Comparison of ENCODE assay signal across 1 cellular context in the genomic region with DNA sequence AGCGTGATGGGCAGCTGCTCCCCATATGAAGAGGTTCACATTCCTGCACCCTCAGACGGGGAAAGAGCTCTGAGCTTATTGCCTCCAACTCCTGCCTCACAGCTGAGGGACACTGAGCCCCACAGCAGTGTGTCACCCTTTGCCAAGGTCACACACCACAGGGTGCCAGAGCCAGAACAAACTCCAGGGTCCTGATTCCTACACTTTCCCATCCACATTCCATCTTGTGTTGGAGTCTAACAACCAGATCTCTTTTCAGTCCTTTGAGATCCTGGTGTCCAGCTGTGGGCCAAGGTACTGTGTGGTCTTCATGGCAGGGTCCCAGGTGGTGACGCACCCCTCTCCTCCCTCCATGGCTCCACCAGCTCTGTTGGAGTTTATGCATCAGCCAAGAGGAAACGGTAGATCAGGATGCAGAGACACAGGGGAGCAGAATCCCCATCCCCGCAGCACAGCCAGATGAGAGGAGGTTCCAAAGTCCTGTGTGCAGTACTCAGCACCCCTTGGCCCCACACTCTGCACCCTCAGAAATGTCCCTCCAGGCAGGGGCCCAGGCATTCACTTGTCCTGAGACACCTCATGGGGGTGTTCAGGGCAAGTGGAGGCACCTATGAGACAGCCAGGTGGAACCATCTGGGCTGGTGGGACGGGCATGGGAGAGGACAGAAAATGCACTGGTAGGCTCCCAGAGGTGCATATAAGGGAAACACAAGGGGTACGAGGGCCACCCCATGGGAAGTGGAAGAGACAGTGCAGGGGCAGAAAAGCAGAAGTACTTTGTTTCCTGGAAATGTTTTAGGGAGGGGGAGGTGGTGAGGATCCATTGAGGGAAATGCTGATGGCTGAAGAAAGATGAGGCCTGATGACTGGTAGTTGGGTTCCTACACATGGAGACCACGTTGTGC.
A peak's percentile ranks its signal among the peaks of the same experiment; 100 is the strongest.
TF ChIP-seq lines count a peak whose summit lies in the region.

No MANE protein-coding gene starts in this region.

TF ChIP-seq in K562, 482 proteins besides CTCF, POLR2A, EP300 and RAD21 (continues in another document):
- TF ChIP-seq WHSC1 (IDR thresholded peaks at IDR 0.05; ENCODE audit: low read length): no peak
- TF ChIP-seq, protein P1, sequence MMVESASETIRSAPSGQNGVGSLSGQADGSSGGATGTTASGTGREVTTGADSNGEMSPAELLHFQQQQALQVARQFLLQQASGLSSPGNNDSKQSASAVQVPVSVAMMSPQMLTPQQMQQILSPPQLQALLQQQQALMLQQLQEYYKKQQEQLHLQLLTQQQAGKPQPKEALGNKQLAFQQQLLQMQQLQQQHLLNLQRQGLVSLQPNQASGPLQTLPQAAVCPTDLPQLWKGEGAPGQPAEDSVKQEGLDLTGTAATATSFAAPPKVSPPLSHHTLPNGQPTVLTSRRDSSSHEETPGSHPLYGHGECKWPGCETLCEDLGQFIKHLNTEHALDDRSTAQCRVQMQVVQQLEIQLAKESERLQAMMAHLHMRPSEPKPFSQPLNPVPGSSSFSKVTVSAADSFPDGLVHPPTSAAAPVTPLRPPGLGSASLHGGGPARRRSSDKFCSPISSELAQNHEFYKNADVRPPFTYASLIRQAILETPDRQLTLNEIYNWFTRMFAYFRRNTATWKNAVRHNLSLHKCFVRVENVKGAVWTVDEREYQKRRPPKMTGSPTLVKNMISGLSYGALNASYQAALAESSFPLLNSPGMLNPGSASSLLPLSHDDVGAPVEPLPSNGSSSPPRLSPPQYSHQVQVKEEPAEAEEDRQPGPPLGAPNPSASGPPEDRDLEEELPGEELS (CRISPR knock-in tag; IDR thresholded peaks at IDR 0.05; ENCODE audit: borderline replicate concordance): no peak
- TF ChIP-seq, protein P2, sequence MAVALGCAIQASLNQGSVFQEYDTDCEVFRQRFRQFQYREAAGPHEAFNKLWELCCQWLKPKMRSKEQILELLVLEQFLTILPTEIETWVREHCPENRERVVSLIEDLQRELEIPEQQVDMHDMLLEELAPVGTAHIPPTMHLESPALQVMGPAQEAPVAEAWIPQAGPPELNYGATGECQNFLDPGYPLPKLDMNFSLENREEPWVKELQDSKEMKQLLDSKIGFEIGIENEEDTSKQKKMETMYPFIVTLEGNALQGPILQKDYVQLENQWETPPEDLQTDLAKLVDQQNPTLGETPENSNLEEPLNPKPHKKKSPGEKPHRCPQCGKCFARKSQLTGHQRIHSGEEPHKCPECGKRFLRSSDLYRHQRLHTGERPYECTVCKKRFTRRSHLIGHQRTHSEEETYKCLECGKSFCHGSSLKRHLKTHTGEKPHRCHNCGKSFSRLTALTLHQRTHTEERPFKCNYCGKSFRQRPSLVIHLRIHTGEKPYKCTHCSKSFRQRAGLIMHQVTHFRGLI (CRISPR knock-in tag; IDR thresholded peaks at IDR 0.05): no peak
- TF ChIP-seq MYNN (IDR thresholded peaks at IDR 0.05): no peak
- TF ChIP-seq MYNN (CRISPR knock-in tag; IDR thresholded peaks at IDR 0.05): 0 out of 2 replicates have a peak, but pooled peaks have one; percentile 33
- TF ChIP-seq ZNF561 (CRISPR knock-in tag; conservative IDR thresholded peaks at IDR 0.05): no peak
- no peak for TF ChIP-seq DIDO1 (tag; IDR thresholded peaks at IDR 0.05; ENCODE audit: low read depth)
- TF ChIP-seq TAL1 (IDR thresholded peaks at IDR 0.05): no peak
- no peak for TF ChIP-seq BCOR (IDR thresholded peaks at IDR 0.05)
- TF ChIP-seq, protein P3, sequence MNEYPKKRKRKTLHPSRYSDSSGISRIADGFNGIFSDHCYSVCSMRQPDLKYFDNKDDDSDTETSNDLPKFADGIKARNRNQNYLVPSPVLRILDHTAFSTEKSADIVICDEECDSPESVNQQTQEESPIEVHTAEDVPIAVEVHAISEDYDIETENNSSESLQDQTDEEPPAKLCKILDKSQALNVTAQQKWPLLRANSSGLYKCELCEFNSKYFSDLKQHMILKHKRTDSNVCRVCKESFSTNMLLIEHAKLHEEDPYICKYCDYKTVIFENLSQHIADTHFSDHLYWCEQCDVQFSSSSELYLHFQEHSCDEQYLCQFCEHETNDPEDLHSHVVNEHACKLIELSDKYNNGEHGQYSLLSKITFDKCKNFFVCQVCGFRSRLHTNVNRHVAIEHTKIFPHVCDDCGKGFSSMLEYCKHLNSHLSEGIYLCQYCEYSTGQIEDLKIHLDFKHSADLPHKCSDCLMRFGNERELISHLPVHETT (CRISPR knock-in tag; conservative IDR thresholded peaks at IDR 0.05 in 1 of 2, IDR thresholded peaks at IDR 0.05 in 1 of 2): peak in 1 of 2 experiments; percentile 97; a peak in 2 of 4 replicates
- TF ChIP-seq HMGN3 (IDR thresholded peaks at IDR 0.05; ENCODE audit: borderline replicate concordance, extremely low read depth, insufficient read length, low read depth, low read length): no peak
- TF ChIP-seq JUN (IDR thresholded peaks at IDR 0.05; ENCODE audit: borderline replicate concordance, low read depth, low read length): no peak
- TF ChIP-seq JUN (CRISPR knock-in tag; IDR thresholded peaks at IDR 0.05; ENCODE audit: borderline replicate concordance): 0 out of 2 replicates have a peak, but pooled peaks have one; percentile 64
- no peak for TF ChIP-seq NCOA4 (IDR thresholded peaks at IDR 0.05; ENCODE audit: partially characterized antibody)
- TF ChIP-seq, protein P4, sequence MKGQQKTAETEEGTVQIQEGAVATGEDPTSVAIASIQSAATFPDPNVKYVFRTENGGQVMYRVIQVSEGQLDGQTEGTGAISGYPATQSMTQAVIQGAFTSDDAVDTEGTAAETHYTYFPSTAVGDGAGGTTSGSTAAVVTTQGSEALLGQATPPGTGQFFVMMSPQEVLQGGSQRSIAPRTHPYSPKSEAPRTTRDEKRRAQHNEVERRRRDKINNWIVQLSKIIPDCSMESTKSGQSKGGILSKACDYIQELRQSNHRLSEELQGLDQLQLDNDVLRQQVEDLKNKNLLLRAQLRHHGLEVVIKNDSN (CRISPR knock-in tag; IDR thresholded peaks at IDR 0.05): no peak
- TF ChIP-seq, protein P5, sequence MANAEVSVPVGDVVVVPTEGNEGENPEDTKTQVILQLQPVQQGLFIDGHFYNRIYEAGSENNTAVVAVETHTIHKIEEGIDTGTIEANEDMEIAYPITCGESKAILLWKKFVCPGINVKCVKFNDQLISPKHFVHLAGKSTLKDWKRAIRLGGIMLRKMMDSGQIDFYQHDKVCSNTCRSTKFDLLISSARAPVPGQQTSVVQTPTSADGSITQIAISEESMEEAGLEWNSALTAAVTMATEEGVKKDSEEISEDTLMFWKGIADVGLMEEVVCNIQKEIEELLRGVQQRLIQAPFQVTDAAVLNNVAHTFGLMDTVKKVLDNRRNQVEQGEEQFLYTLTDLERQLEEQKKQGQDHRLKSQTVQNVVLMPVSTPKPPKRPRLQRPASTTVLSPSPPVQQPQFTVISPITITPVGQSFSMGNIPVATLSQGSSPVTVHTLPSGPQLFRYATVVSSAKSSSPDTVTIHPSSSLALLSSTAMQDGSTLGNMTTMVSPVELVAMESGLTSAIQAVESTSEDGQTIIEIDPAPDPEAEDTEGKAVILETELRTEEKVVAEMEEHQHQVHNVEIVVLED (CRISPR knock-in tag; IDR thresholded peaks at IDR 0.05): no peak
- TF ChIP-seq, protein P6, sequence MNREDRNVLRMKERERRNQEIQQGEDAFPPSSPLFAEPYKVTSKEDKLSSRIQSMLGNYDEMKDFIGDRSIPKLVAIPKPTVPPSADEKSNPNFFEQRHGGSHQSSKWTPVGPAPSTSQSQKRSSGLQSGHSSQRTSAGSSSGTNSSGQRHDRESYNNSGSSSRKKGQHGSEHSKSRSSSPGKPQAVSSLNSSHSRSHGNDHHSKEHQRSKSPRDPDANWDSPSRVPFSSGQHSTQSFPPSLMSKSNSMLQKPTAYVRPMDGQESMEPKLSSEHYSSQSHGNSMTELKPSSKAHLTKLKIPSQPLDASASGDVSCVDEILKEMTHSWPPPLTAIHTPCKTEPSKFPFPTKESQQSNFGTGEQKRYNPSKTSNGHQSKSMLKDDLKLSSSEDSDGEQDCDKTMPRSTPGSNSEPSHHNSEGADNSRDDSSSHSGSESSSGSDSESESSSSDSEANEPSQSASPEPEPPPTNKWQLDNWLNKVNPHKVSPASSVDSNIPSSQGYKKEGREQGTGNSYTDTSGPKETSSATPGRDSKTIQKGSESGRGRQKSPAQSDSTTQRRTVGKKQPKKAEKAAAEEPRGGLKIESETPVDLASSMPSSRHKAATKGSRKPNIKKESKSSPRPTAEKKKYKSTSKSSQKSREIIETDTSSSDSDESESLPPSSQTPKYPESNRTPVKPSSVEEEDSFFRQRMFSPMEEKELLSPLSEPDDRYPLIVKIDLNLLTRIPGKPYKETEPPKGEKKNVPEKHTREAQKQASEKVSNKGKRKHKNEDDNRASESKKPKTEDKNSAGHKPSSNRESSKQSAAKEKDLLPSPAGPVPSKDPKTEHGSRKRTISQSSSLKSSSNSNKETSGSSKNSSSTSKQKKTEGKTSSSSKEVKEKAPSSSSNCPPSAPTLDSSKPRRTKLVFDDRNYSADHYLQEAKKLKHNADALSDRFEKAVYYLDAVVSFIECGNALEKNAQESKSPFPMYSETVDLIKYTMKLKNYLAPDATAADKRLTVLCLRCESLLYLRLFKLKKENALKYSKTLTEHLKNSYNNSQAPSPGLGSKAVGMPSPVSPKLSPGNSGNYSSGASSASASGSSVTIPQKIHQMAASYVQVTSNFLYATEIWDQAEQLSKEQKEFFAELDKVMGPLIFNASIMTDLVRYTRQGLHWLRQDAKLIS (CRISPR knock-in tag; IDR thresholded peaks at IDR 0.05): no peak
- TF ChIP-seq POLR2G (IDR thresholded peaks at IDR 0.05; ENCODE audit: low read depth, low read length): no peak
- no peak for TF ChIP-seq MED1 (CRISPR knock-in tag; IDR thresholded peaks at IDR 0.05; ENCODE audit: borderline replicate concordance)
- TF ChIP-seq, protein P7, sequence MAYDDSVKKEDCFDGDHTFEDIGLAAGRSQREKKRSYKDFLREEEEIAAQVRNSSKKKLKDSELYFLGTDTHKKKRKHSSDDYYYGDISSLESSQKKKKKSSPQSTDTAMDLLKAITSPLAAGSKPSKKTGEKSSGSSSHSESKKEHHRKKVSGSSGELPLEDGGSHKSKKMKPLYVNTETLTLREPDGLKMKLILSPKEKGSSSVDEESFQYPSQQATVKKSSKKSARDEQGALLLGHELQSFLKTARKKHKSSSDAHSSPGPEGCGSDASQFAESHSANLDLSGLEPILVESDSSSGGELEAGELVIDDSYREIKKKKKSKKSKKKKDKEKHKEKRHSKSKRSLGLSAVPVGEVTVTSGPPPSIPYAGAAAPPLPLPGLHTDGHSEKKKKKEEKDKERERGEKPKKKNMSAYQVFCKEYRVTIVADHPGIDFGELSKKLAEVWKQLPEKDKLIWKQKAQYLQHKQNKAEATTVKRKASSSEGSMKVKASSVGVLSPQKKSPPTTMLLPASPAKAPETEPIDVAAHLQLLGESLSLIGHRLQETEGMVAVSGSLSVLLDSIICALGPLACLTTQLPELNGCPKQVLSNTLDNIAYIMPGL (CRISPR knock-in tag; IDR thresholded peaks at IDR 0.05): peak; percentile 38; the same call in 1 of the 2 replicates
- TF ChIP-seq NRF1 (conservative IDR thresholded peaks at IDR 0.05 in 1 of 2, IDR thresholded peaks at IDR 0.05 in 1 of 2): no peak
- no peak for TF ChIP-seq NFXL1 (CRISPR knock-in tag; IDR thresholded peaks at IDR 0.05)
- TF ChIP-seq ZNF143 (CRISPR knock-in tag; IDR thresholded peaks at IDR 0.05): 0 out of 2 replicates have a peak, but pooled peaks have one; percentile 40
- TF ChIP-seq ZNF184 (CRISPR knock-in tag; IDR thresholded peaks at IDR 0.05): no peak; the same call in none of the 2 replicates
- no peak for TF ChIP-seq POLR3G (IDR thresholded peaks at IDR 0.05; ENCODE audit: extremely low read depth, insufficient read length, insufficient replicate concordance)
- TF ChIP-seq, protein P8, sequence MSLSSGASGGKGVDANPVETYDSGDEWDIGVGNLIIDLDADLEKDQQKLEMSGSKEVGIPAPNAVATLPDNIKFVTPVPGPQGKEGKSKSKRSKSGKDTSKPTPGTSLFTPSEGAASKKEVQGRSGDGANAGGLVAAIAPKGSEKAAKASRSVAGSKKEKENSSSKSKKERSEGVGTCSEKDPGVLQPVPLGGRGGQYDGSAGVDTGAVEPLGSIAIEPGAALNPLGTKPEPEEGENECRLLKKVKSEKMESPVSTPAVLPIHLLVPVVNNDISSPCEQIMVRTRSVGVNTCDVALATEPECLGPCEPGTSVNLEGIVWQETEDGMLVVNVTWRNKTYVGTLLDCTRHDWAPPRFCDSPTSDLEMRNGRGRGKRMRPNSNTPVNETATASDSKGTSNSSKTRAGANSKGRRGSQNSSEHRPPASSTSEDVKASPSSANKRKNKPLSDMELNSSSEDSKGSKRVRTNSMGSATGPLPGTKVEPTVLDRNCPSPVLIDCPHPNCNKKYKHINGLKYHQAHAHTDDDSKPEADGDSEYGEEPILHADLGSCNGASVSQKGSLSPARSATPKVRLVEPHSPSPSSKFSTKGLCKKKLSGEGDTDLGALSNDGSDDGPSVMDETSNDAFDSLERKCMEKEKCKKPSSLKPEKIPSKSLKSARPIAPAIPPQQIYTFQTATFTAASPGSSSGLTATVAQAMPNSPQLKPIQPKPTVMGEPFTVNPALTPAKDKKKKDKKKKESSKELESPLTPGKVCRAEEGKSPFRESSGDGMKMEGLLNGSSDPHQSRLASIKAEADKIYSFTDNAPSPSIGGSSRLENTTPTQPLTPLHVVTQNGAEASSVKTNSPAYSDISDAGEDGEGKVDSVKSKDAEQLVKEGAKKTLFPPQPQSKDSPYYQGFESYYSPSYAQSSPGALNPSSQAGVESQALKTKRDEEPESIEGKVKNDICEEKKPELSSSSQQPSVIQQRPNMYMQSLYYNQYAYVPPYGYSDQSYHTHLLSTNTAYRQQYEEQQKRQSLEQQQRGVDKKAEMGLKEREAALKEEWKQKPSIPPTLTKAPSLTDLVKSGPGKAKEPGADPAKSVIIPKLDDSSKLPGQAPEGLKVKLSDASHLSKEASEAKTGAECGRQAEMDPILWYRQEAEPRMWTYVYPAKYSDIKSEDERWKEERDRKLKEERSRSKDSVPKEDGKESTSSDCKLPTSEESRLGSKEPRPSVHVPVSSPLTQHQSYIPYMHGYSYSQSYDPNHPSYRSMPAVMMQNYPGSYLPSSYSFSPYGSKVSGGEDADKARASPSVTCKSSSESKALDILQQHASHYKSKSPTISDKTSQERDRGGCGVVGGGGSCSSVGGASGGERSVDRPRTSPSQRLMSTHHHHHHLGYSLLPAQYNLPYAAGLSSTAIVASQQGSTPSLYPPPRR (CRISPR knock-in tag; IDR thresholded peaks at IDR 0.05; ENCODE audit: borderline replicate concordance): no peak
- TF ChIP-seq PCBP1 (IDR thresholded peaks at IDR 0.05; ENCODE audit: low read depth, low read length, poor library complexity, severe bottlenecking): no peak
- TF ChIP-seq, protein P9, sequence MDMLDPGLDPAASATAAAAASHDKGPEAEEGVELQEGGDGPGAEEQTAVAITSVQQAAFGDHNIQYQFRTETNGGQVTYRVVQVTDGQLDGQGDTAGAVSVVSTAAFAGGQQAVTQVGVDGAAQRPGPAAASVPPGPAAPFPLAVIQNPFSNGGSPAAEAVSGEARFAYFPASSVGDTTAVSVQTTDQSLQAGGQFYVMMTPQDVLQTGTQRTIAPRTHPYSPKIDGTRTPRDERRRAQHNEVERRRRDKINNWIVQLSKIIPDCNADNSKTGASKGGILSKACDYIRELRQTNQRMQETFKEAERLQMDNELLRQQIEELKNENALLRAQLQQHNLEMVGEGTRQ (CRISPR knock-in tag; IDR thresholded peaks at IDR 0.05): peak; percentile 27
- TF ChIP-seq RNF2 (IDR thresholded peaks at IDR 0.05): no peak
